ENCODE assay signal across 25 cellular contexts in the genomic region with DNA sequence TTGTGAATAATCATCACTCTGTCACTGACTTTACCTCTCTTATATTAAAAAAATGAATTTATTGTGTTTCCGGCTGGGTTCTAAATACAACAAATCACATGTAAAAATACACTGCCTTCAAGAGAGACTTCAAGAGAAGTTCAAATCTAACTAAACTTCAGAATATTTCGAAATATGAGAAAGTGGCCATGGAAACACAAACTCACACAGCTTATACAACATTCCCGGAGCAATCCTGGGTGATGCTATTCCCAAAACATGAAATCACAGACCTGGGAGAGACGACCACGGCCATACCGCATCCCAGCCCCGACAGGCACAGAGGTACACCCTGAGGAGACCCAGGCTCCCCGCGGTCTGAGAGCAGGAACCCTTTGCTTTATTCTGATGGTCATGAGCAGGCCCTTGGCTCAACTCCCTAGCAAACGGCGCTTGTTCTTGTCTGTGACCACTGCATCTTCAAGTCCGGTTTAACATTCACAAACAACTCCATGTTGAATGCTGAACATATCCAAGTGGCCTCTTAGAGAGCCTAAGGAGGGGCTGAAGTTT.
"Had no signal": no experiment of that assay in that cellular context is flagged by ENCODE, and none has a peak within 500 bp of the region (broad histone marks: within the 10 kb centered on the region; RNA-seq: fewer than 3 reads in every experiment).

No MANE protein-coding gene starts in this region.

- H3K27ac Mint-ChIP-seq: mesothelial cell of epicardium; naive thymus-derived CD4-positive, alpha-beta T cell; stimulated activated naive CD8-positive, alpha-beta T cell treated with anti-CD3 and anti-CD28 coated beads, Interleukin-15, Interleukin-2, amounts not matched to agents 100 ng/mL and 50 ng/mL, for 24 hours had no signal

- H3K4me1 Mint-ChIP-seq: naive thymus-derived CD4-positive, alpha-beta T cell had no signal

- H3K4me3 ChIP-seq: dorsolateral prefrontal cortex, esophagus muscularis mucosa, gastroesophageal sphincter, heart left ventricle, left lung, mucosa of descending colon, prostate gland, skin epidermis, spleen, thoracic aorta, tibial nerve, upper lobe of left lung had no signal

- H3K9me3 Mint-ChIP-seq: mesothelial cell of epicardium; naive thymus-derived CD4-positive, alpha-beta T cell; stimulated activated naive B cell treated with anti-CD40 and anti-IgM and Interleukin-4, amounts not matched to agents 10 μg/mL and 1 μg/mL and 100 μg/mL, for 72 hours; stimulated activated naive CD8-positive, alpha-beta T cell treated with anti-CD3 and anti-CD28 coated beads, Interleukin-15, Interleukin-2, amounts not matched to agents 100 ng/mL and 50 ng/mL, for 24 hours had no signal

- H3K36me3 ChIP-seq: esophagus muscularis mucosa, gastroesophageal sphincter, heart left ventricle, left lung, prostate gland, thoracic aorta, tibial nerve, upper lobe of left lung had no signal

- H3K27me3 ChIP-seq: dorsolateral prefrontal cortex, esophagus muscularis mucosa, foreskin keratinocyte, gastroesophageal sphincter, heart left ventricle, left lung, spleen, tibial nerve, upper lobe of left lung had no signal

- H3K27ac ChIP-seq: dorsolateral prefrontal cortex, esophagus muscularis mucosa, foreskin keratinocyte, gastroesophageal sphincter, heart left ventricle, left lung, prostate gland, skin epidermis, spleen, thoracic aorta, upper lobe of left lung had no signal

- ATAC-seq: foreskin keratinocyte; gastroesophageal sphincter; heart left ventricle; left cardiac atrium; left lung; mucosa of descending colon; naive thymus-derived CD4-positive, alpha-beta T cell; right cardiac atrium; stimulated activated naive B cell treated with anti-CD40 and anti-IgM and Interleukin-4, amounts not matched to agents 10 μg/mL and 1 μg/mL and 100 μg/mL, for 72 hours had no signal

- H3K36me3 Mint-ChIP-seq: mesothelial cell of epicardium had no signal

- DNase-seq: cerebellar nuclear complex; dorsolateral prefrontal cortex; effector CD8-positive, alpha-beta T cell; foreskin keratinocyte; heart left ventricle; hippocampal formation; left cardiac atrium; left lung; mesenchymal stem cell; mucosa of descending colon; naive thymus-derived CD4-positive, alpha-beta T cell; right cardiac atrium; spleen; stimulated activated CD4-positive, alpha-beta T cell treated with anti-CD3 and anti-CD28 coated beads, Interleukin-15, amount 100 ng/mL, for 24 hours; stimulated activated CD4-positive, alpha-beta T cell treated with anti-CD3 and anti-CD28 coated beads, Interleukin-2, amount 100 ng/mL, for 48 hours; stimulated activated naive B cell treated with anti-CD40 and anti-IgM and Interleukin-4, amounts not matched to agents 10 μg/mL and 1 μg/mL and 100 μg/mL, for 72 hours; upper lobe of left lung had no signal

- H3K9me3 ChIP-seq: esophagus muscularis mucosa, gastroesophageal sphincter, heart left ventricle, left lung, mucosa of descending colon, prostate gland, spleen, thoracic aorta, tibial nerve, upper lobe of left lung had no signal

- H3K4me1 ChIP-seq: foreskin keratinocyte, prostate gland had no signal

- H3K27me3 Mint-ChIP-seq: naive thymus-derived CD4-positive, alpha-beta T cell; stimulated activated naive B cell treated with anti-CD40 and anti-IgM and Interleukin-4, amounts not matched to agents 10 μg/mL and 1 μg/mL and 100 μg/mL, for 72 hours; stimulated activated naive CD8-positive, alpha-beta T cell treated with anti-CD3 and anti-CD28 coated beads, Interleukin-15, Interleukin-2, amounts not matched to agents 100 ng/mL and 50 ng/mL, for 24 hours had no signal

- H3K4me3 Mint-ChIP-seq: mesothelial cell of epicardium; naive thymus-derived CD4-positive, alpha-beta T cell; stimulated activated naive B cell treated with anti-CD40 and anti-IgM and Interleukin-4, amounts not matched to agents 10 μg/mL and 1 μg/mL and 100 μg/mL, for 72 hours; stimulated activated naive CD8-positive, alpha-beta T cell treated with anti-CD3 and anti-CD28 coated beads, Interleukin-15, Interleukin-2, amounts not matched to agents 100 ng/mL and 50 ng/mL, for 24 hours had no signal
